In genomic region chr6:144330017-144330416, GRCh38 we compare ENCODE assay signal across 15 cellular contexts. TPM values are rescaled to one million over a fixed set of nuclear protein-coding genes. Genes with fewer than 3 reads are reported as not detected.
DNase-seq lines count a peak whose midpoint lies in the region; ATAC-seq and TF ChIP-seq lines count a peak whose summit lies in the region.
"Had no signal": no experiment of that assay in that cellular context is flagged by ENCODE, and none has a peak within 500 bp of the region (broad histone marks: within the 10 kb centered on the region; RNA-seq: fewer than 3 reads in every experiment).

No MANE protein-coding gene starts in this region.

- peaks cover 23% of the 10 kb centered on the region for H3K4me1 Mint-ChIP-seq in activated naive CD4-positive, alpha-beta T cell treated with anti-CD3 and anti-CD28 coated beads, Interleukin-2, amount 50 U/mL, for 24 hours
- H3K4me1 Mint-ChIP-seq in activated naive CD4-positive, alpha-beta T cell treated with anti-CD3 and anti-CD28 coated beads, Interleukin-2, amount 10 ng/mL, durations not matched to agents 7 days and 5 days: peaks cover 18% of the 10 kb centered on the region
- peaks cover 22 to 31% (median 26%) of the 10 kb centered on the region in 3 donors for H3K4me1 Mint-ChIP-seq in T-cell
- H3K4me1 Mint-ChIP-seq in stimulated activated naive B cell treated with anti-CD40 and anti-IgM and Interleukin-4, amounts not matched to agents 10 μg/mL and 1 μg/mL and 100 μg/mL, for 72 hours: peaks cover 14 to 21% of the 10 kb centered on the region in 2 donors

- H3K27me3 ChIP-seq in left lung (no peaks in the 10 kb centered on the region), Karpas-422 (ENCODE audit: low read length) (no peaks in the 10 kb centered on the region)

- POLR2A ChIA-PET in T-cell (lab: Charles Lee): interaction anchor here in 1 of 2 donors (0.6 to 1.0 kb wide), 2 partner anchors 32 to 238 kb away, joined by 3 read pairs; no protein-coding TSS in a partner anchor

- H3K27me3 Mint-ChIP-seq in activated naive CD4-positive, alpha-beta T cell treated with anti-CD3 and anti-CD28 coated beads, Interleukin-2, amount 50 U/mL, for 24 hours: no peaks in the 10 kb centered on the region
- H3K27me3 Mint-ChIP-seq in activated naive CD4-positive, alpha-beta T cell treated with anti-CD3 and anti-CD28 coated beads, Interleukin-2, amount 10 ng/mL, durations not matched to agents 7 days and 5 days: peaks cover 5% of the 10 kb centered on the region
- no peaks in the 10 kb centered on the region for H3K27me3 Mint-ChIP-seq in T-cell
- no peaks in the 10 kb centered on the region for H3K27me3 Mint-ChIP-seq in stimulated activated naive B cell treated with anti-CD40 and anti-IgM and Interleukin-4, amounts not matched to agents 10 μg/mL and 1 μg/mL and 100 μg/mL, for 72 hours
- H3K27me3 Mint-ChIP-seq: stimulated activated naive CD8-positive, alpha-beta T cell treated with anti-CD3 and anti-CD28 coated beads, Interleukin-15, amount 100 ng/mL, for 72 hours had no signal

- no peaks in the 10 kb centered on the region for H3K36me3 Mint-ChIP-seq in activated naive CD4-positive, alpha-beta T cell treated with anti-CD3 and anti-CD28 coated beads, Interleukin-2, amount 50 U/mL, for 24 hours
- no peaks in the 10 kb centered on the region for H3K36me3 Mint-ChIP-seq in activated naive CD4-positive, alpha-beta T cell treated with anti-CD3 and anti-CD28 coated beads, Interleukin-2, amount 10 ng/mL, durations not matched to agents 7 days and 5 days
- H3K36me3 Mint-ChIP-seq in T-cell: no peaks in the 10 kb centered on the region
- H3K36me3 Mint-ChIP-seq in stimulated activated naive B cell treated with anti-CD40 and anti-IgM and Interleukin-4, amounts not matched to agents 10 μg/mL and 1 μg/mL and 100 μg/mL, for 72 hours: no peaks in the 10 kb centered on the region

- CTCF ChIA-PET in activated naive CD4-positive, alpha-beta T cell treated with anti-CD3 and anti-CD28 coated beads, Interleukin-2, amount 10 ng/mL, durations not matched to agents 7 days and 5 days (lab: Charles Lee): interaction anchor here (1.0 kb wide), 1 partner anchor 152 kb away, joined by 4 read pairs; no protein-coding TSS in a partner anchor
- CTCF ChIA-PET in T-cell (lab: Charles Lee): interaction anchor here in 1 of 2 donors (0.6 kb wide), 1 partner anchor 258 kb away, joined by 3 read pairs; no protein-coding TSS in a partner anchor

- peak overlapping the region; percentile 25 for H3K27ac Mint-ChIP-seq in activated naive CD4-positive, alpha-beta T cell treated with anti-CD3 and anti-CD28 coated beads, Interleukin-2, amount 50 U/mL, for 24 hours
- no peak overlapping the region for H3K27ac Mint-ChIP-seq in activated naive CD4-positive, alpha-beta T cell treated with anti-CD3 and anti-CD28 coated beads, Interleukin-2, amount 10 ng/mL, durations not matched to agents 7 days and 5 days
- peak overlapping the region; percentile 63 to 76 for H3K27ac Mint-ChIP-seq in T-cell
- peak overlapping the region; percentile 59 for H3K27ac Mint-ChIP-seq in stimulated activated naive B cell treated with anti-CD40 and anti-IgM and Interleukin-4, amounts not matched to agents 10 μg/mL and 1 μg/mL and 100 μg/mL, for 72 hours

- H3K4me3 Mint-ChIP-seq in activated naive CD4-positive, alpha-beta T cell treated with anti-CD3 and anti-CD28 coated beads, Interleukin-2, amount 50 U/mL, for 24 hours: no peak overlapping the region
- no peak overlapping the region for H3K4me3 Mint-ChIP-seq in activated naive CD4-positive, alpha-beta T cell treated with anti-CD3 and anti-CD28 coated beads, Interleukin-2, amount 10 ng/mL, durations not matched to agents 7 days and 5 days
- no peak overlapping the region for H3K4me3 Mint-ChIP-seq in T-cell
- H3K4me3 Mint-ChIP-seq in stimulated activated naive B cell treated with anti-CD40 and anti-IgM and Interleukin-4, amounts not matched to agents 10 μg/mL and 1 μg/mL and 100 μg/mL, for 72 hours: no peak overlapping the region
- H3K4me3 Mint-ChIP-seq: stimulated activated naive CD8-positive, alpha-beta T cell treated with anti-CD3 and anti-CD28 coated beads, Interleukin-15, amount 100 ng/mL, for 72 hours had no signal

- H3K9me3 Mint-ChIP-seq in activated naive CD4-positive, alpha-beta T cell treated with anti-CD3 and anti-CD28 coated beads, Interleukin-2, amount 50 U/mL, for 24 hours: no peaks in the 10 kb centered on the region
- no peaks in the 10 kb centered on the region for H3K9me3 Mint-ChIP-seq in activated naive CD4-positive, alpha-beta T cell treated with anti-CD3 and anti-CD28 coated beads, Interleukin-2, amount 10 ng/mL, durations not matched to agents 7 days and 5 days
- H3K9me3 Mint-ChIP-seq in T-cell: no peaks in the 10 kb centered on the region
- H3K9me3 Mint-ChIP-seq in stimulated activated naive B cell treated with anti-CD40 and anti-IgM and Interleukin-4, amounts not matched to agents 10 μg/mL and 1 μg/mL and 100 μg/mL, for 72 hours: no peaks in the 10 kb centered on the region
- H3K9me3 Mint-ChIP-seq: stimulated activated naive CD8-positive, alpha-beta T cell treated with anti-CD3 and anti-CD28 coated beads, Interleukin-15, amount 100 ng/mL, for 72 hours had no signal

- H3K4me3 ChIP-seq in left lung (no peak overlapping the region), Karpas-422 (ENCODE audit: low read length) (no peak overlapping the region)
- H3K4me3 ChIP-seq: SK-N-MC had no signal

- H3K36me3 ChIP-seq in left lung: no peaks in the 10 kb centered on the region
- no peaks in the 10 kb centered on the region for H3K36me3 ChIP-seq in Karpas-422 (ENCODE audit: insufficient read depth, low read length)

- DNase-seq in activated naive CD4-positive, alpha-beta T cell treated with anti-CD3 and anti-CD28 coated beads, Interleukin-2, amount 10 ng/mL, durations not matched to agents 7 days and 5 days: no peak
- DNase-seq in T-cell (no peak), left lung (no peak), Karpas-422 (no peak)
- DNase-seq in stimulated activated naive B cell treated with anti-CD40 and anti-IgM and Interleukin-4, amounts not matched to agents 10 μg/mL and 1 μg/mL and 100 μg/mL, for 72 hours: no peak
- no peak for DNase-seq in activated CD4-positive, alpha-beta T cell treated with anti-CD3 and anti-CD28 coated beads for 48 hours
- DNase-seq in effector CD8-positive, alpha-beta T cell (lab: John Stamatoyannopoulos, UW): no peak
- DNase-seq: activated gamma-delta T cell treated with Interleukin-2 at 50 U/mL for 16 hours; dermis blood vessel endothelial cell; hippocampal formation; NCI-H345; stimulated activated naive CD8-positive, alpha-beta T cell treated with anti-CD3 and anti-CD28 coated beads, Interleukin-15, amount 100 ng/mL, for 72 hours had no signal

- no peaks in the 10 kb centered on the region for H3K9me2 ChIP-seq in Karpas-422 (replicated peaks; ENCODE audit: insufficient read depth, low read length)

- H3K4me1 ChIP-seq in left lung (peaks cover 5 to 43% of the 10 kb centered on the region in 2 donors), Karpas-422 (ENCODE audit: low read length) (peaks cover 14% of the 10 kb centered on the region)

- H3K4me2 ChIP-seq in Karpas-422 (ENCODE audit: low read depth, low read length, poor library complexity, severe bottlenecking): no peak overlapping the region

- ATAC-seq in T-cell (replicated peaks in 1 of 4) (no peak), left lung (no peak)
- no peak for ATAC-seq in stimulated activated naive B cell treated with anti-CD40 and anti-IgM and Interleukin-4, amounts not matched to agents 10 μg/mL and 1 μg/mL and 100 μg/mL, for 72 hours (replicated peaks)
- ATAC-seq: stimulated activated naive CD8-positive, alpha-beta T cell treated with anti-CD3 and anti-CD28 coated beads, Interleukin-15, amount 100 ng/mL, for 72 hours had no signal

- no peak for TF ChIP-seq CTCF in left lung (IDR thresholded peaks at IDR 0.05)

- no peaks in the 10 kb centered on the region for H3K79me2 ChIP-seq in Karpas-422 (ENCODE audit: low read length)

- intact Hi-C loops in left lung (cut with DNase I): no loop called here

- peak overlapping the region; percentile 22 to 24 for H3K27ac ChIP-seq in left lung
- no peak overlapping the region for H3K27ac ChIP-seq in Karpas-422 (ENCODE audit: low read length)
- H3K27ac ChIP-seq: HL-60, SK-N-MC had no signal

- no peaks in the 10 kb centered on the region; the same call in 1 of the 2 replicates for H4K20me1 ChIP-seq in Karpas-422 (ENCODE audit: insufficient read depth, low read depth, low read length)

- H2AFZ ChIP-seq in Karpas-422 (ENCODE audit: low read length): no peak overlapping the region

- H3K9me3 ChIP-seq in left lung: no peaks in the 10 kb centered on the region
- H3K9me3 ChIP-seq in Karpas-422 (ENCODE audit: low read length): no peaks in the 10 kb centered on the region

- H3K9ac ChIP-seq in Karpas-422 (ENCODE audit: low read length): no peak overlapping the region

RNA-seq across cellular contexts. Expression of gene UTRN, which starts 44.9 kb away (rescaled TPM):
- total RNA-seq in T-cell (100 to 1,000 TPM; 130 to 247 (median 164) TPM), left lung (100 to 1,000 TPM; 238 to 253 TPM)
- total RNA-seq in Karpas-422 (2014; rRNA removed; shearing (Covaris generic); ENCODE audit: low replicate concordance): 9.2 and 10.7 TPM in 2 replicates

Comparison
In these comparisons a context has a peak if more than half of its experiments do, and no peak if none do; other contexts are left out.
1. RNA of gene UTRN, which starts 44.9 kb away (total RNA-seq): 238 to 253 TPM in left lung and 130 to 247 TPM in T-cell; 9.2 to 10.7 TPM in Karpas-422; every median in the first group is over 10 times any median in the second.